ENCODE assay signal across 12 cellular contexts in genomic region chr18:22223961-22224322, GRCh38. TPM values are rescaled to one million over a fixed set of nuclear protein-coding genes. Genes with fewer than 3 reads are reported as not detected.
"Had no signal": no experiment of that assay in that cellular context is flagged by ENCODE, and none has a peak within 500 bp of the region (broad histone marks: within the 10 kb centered on the region; RNA-seq: fewer than 3 reads in every experiment).

No MANE protein-coding gene starts in this region.

- H3K36me3 ChIP-seq: gastroesophageal sphincter, heart right ventricle had no signal

- H3K27me3 ChIP-seq: gastroesophageal sphincter, heart right ventricle had no signal

- DNase-seq: activated CD4-positive, alpha-beta T cell treated with anti-CD3 and anti-CD28 coated beads, Interleukin-2, amount 50 U/mL, for 1 hour; activated CD8-positive, alpha-beta memory T cell treated with anti-CD3 and anti-CD28 coated beads for 24 hours; activated naive CD8-positive, alpha-beta T cell treated with anti-CD3 and anti-CD28 coated beads, Interleukin-2, amount 10 ng/mL, durations not matched to agents 7 days and 5 days; cerebellar nuclear complex; stimulated activated CD4-positive, alpha-beta T cell treated with anti-CD3 and anti-CD28 coated beads, Interleukin-4, amount 100 ng/mL, for 4 hours; stimulated activated naive CD4-positive, alpha-beta T cell treated with Interleukin-2 at 50 U/mL for 16 hours; substantia nigra; T-helper 9 cell had no signal

- H3K4me3 ChIP-seq: gastroesophageal sphincter, heart right ventricle, skin epidermis had no signal

- H3K9me3 ChIP-seq: gastroesophageal sphincter, heart right ventricle had no signal

- H3K27ac ChIP-seq: gastroesophageal sphincter, heart right ventricle had no signal

- H3K4me1 ChIP-seq: gastroesophageal sphincter had no signal

RNA-seq across cellular contexts. Expression of gene GATA6, which starts 54.6 kb away (rescaled TPM):
- total RNA-seq: activated T-helper 1 cell treated with anti-CD3 and anti-CD28 coated beads, Interleukin-12 subunit alpha, Interleukin-12 subunit beta, Interleukin-2, Interleukin-4 antibody, amounts not matched to agents 30 ng/mL and 10 ng/mL and 1 ng/mL, durations not matched to agents 14 hours and 24 hours and 36 hours had no signal
